In genomic region chrX:49345402-49345801, GRCh38 we compare ENCODE assay signal across 16 cellular contexts. TPM values are rescaled to one million over a fixed set of nuclear protein-coding genes. Genes with fewer than 3 reads are reported as not detected.
"Had no signal": no experiment of that assay in that cellular context is flagged by ENCODE, and none has a peak within 500 bp of the region (broad histone marks: within the 10 kb centered on the region; RNA-seq: fewer than 3 reads in every experiment).

No MANE protein-coding gene starts in this region.

RNA-seq across cellular contexts. Expression of gene GAGE13, which starts 14.0 kb away (rescaled TPM):
- total RNA-seq: stomach, subcutaneous adipose tissue, suprapubic skin, temporal lobe, thoracic aorta, thyroid gland, tibial nerve, transverse colon, upper lobe of left lung, upper lobe of right lung, ureter, urinary bladder, uterus, vagina had no signal
- polyA plus RNA-seq: stomach, thymus, urinary bladder had no signal

RNA-seq across cellular contexts. Expression of gene GAGE12J, which starts 23.6 kb away (rescaled TPM):
- total RNA-seq: stomach, subcutaneous adipose tissue, suprapubic skin, temporal lobe, thoracic aorta, thyroid gland, tibial nerve, transverse colon, upper lobe of right lung, ureter, urinary bladder, uterus, vagina had no signal
- polyA plus RNA-seq: stomach, thymus, urinary bladder had no signal

RNA-seq across cellular contexts. Expression of gene GAGE10, which starts 42.0 kb away (rescaled TPM):
- total RNA-seq: stomach, subcutaneous adipose tissue, suprapubic skin, temporal lobe, testis, thoracic aorta, thyroid gland, tibial nerve, transverse colon, upper lobe of left lung, upper lobe of right lung, ureter, urinary bladder, uterus, vagina had no signal
- polyA plus RNA-seq: stomach, thymus, urinary bladder had no signal
